8 cellular contexts compared by ENCODE assay signal in genomic region chr19:52941941-52942370, GRCh38. TPM values are rescaled to one million over a fixed set of nuclear protein-coding genes. Genes with fewer than 3 reads are reported as not detected.
DNase-seq lines count a peak whose midpoint lies in the region; ATAC-seq lines count a peak whose summit lies in the region.

No MANE protein-coding gene starts in this region.

- H3K27me3 Mint-ChIP-seq in stimulated activated naive CD8-positive, alpha-beta T cell treated with anti-CD3 and anti-CD28 coated beads, Interleukin-15, Interleukin-2, amounts not matched to agents 100 ng/mL and 50 ng/mL, for 24 hours = no peaks in the 10 kb centered on the region

- peaks cover 22% of the 10 kb centered on the region for H3K9me3 Mint-ChIP-seq in stimulated activated naive CD8-positive, alpha-beta T cell treated with anti-CD3 and anti-CD28 coated beads, Interleukin-15, Interleukin-2, amounts not matched to agents 100 ng/mL and 50 ng/mL, for 24 hours

- peaks cover 25% of the 10 kb centered on the region for H3K4me1 Mint-ChIP-seq in stimulated activated naive CD8-positive, alpha-beta T cell treated with anti-CD3 and anti-CD28 coated beads, Interleukin-15, Interleukin-2, amounts not matched to agents 100 ng/mL and 50 ng/mL, for 24 hours (ENCODE audit: low read depth)

- peak overlapping the region; percentile 95 for H3K27ac Mint-ChIP-seq in stimulated activated naive CD8-positive, alpha-beta T cell treated with anti-CD3 and anti-CD28 coated beads, Interleukin-15, Interleukin-2, amounts not matched to agents 100 ng/mL and 50 ng/mL, for 24 hours

- DNase-seq in NCI-H526 (lab: John Stamatoyannopoulos, UW) (peak; percentile 36 to 63), NCI-H526 treated with DMSO at 0.1 percent for 48 hours (lab: John Stamatoyannopoulos, UW) (no peak), RKO (ENCODE audit: low spot score) (peak; percentile 40), caudate nucleus (lab: John Stamatoyannopoulos, UW) (peak in 1 of 61 donors; percentile 0), left lobe of liver (ENCODE audit: low spot score) (no peak)

- peak overlapping the region; percentile 44 for H3K27ac ChIP-seq in caudate nucleus (ENCODE audit: low read depth, low read length)

- peaks cover 44% of the 10 kb centered on the region for H3K36me3 Mint-ChIP-seq in stimulated activated naive CD8-positive, alpha-beta T cell treated with anti-CD3 and anti-CD28 coated beads, Interleukin-15, Interleukin-2, amounts not matched to agents 100 ng/mL and 50 ng/mL, for 24 hours (ENCODE audit: low read depth)

- peak overlapping the region; percentile 94 for H3K4me3 Mint-ChIP-seq in stimulated activated naive CD8-positive, alpha-beta T cell treated with anti-CD3 and anti-CD28 coated beads, Interleukin-15, Interleukin-2, amounts not matched to agents 100 ng/mL and 50 ng/mL, for 24 hours

- ATAC-seq in HG02798 (IDR thresholded peaks at IDR 0.05; ENCODE audit: poor library complexity, unreplicated experiment) = peak; percentile 20
- peak; percentile 13 for ATAC-seq in left lobe of liver
- no peak for ATAC-seq in GM18873 (IDR thresholded peaks at IDR 0.05; ENCODE audit: low FRiP score, unreplicated experiment)

RNA-seq across cellular contexts. Expression of gene ZNF888, which starts 18.7 kb away (rescaled TPM):
- total RNA-seq in left lobe of liver = 0.70 TPM

RNA-seq across cellular contexts. Expression of gene ZNF816, which starts 20.7 kb away (rescaled TPM):
- total RNA-seq in left lobe of liver = 0.75 TPM

RNA-seq across cellular contexts. Expression of gene ZNF320, which starts 44.5 kb away (rescaled TPM):
- total RNA-seq in left lobe of liver = 1.2 TPM

Comparison
In these comparisons a context has a peak if more than half of its experiments do, and no peak if none do; other contexts are left out.
1. DNase-seq: peak in NCI-H526 (2 of 2) and RKO (single experiment); none in NCI-H526 treated with DMSO at 0.1 percent for 48 hours (single experiment) and left lobe of liver (single experiment).